ENCODE assay signal across 8 cellular contexts in genomic region chr12:92551853-92552397, GRCh38.
DNase-seq lines count a peak whose midpoint lies in the region; ATAC-seq and TF ChIP-seq lines count a peak whose summit lies in the region.

No MANE protein-coding gene starts in this region.

- no peaks in the 10 kb centered on the region for H3K27me3 Mint-ChIP-seq in activated naive CD8-positive, alpha-beta T cell treated with anti-CD3 and anti-CD28 coated beads for 36 hours
- H3K27me3 Mint-ChIP-seq in CD4-positive, alpha-beta T cell = no peaks in the 10 kb centered on the region

- no peak overlapping the region for H3K4me3 Mint-ChIP-seq in activated naive CD8-positive, alpha-beta T cell treated with anti-CD3 and anti-CD28 coated beads for 36 hours
- no peak overlapping the region for H3K4me3 Mint-ChIP-seq in CD4-positive, alpha-beta T cell

- H3K9me3 Mint-ChIP-seq in activated naive CD8-positive, alpha-beta T cell treated with anti-CD3 and anti-CD28 coated beads for 36 hours = peaks cover 9% of the 10 kb centered on the region
- peaks cover 2% of the 10 kb centered on the region for H3K9me3 Mint-ChIP-seq in CD4-positive, alpha-beta T cell

- no peak overlapping the region for H3K27ac ChIP-seq in CD4-positive, alpha-beta T cell (ENCODE audit: low read depth, low read length)

- POLR2A ChIA-PET in CD4-positive, alpha-beta T cell (lab: Charles Lee) = no interaction called here

- H3K4me1 Mint-ChIP-seq in activated naive CD8-positive, alpha-beta T cell treated with anti-CD3 and anti-CD28 coated beads for 36 hours = peaks cover 22% of the 10 kb centered on the region
- peaks cover 23% of the 10 kb centered on the region for H3K4me1 Mint-ChIP-seq in CD4-positive, alpha-beta T cell (ENCODE audit: low read depth)

- H3K27me3 ChIP-seq in CD4-positive, alpha-beta T cell (ENCODE audit: control insufficient read depth, insufficient read depth, low read length) = no peaks in the 10 kb centered on the region

- H3K27ac Mint-ChIP-seq in activated naive CD8-positive, alpha-beta T cell treated with anti-CD3 and anti-CD28 coated beads for 36 hours = no peak overlapping the region
- H3K27ac Mint-ChIP-seq in CD4-positive, alpha-beta T cell = no peak overlapping the region

- intact Hi-C loops in CD4-positive, alpha-beta T cell (cut with DNase I, micrococcal nuclease) = no loop called here

- DNase-seq in AG20443 (ENCODE audit: low spot score) = peak; percentile 50
- peak; percentile 52 for DNase-seq in activated naive CD8-positive, alpha-beta T cell treated with anti-CD3 and anti-CD28 coated beads for 36 hours
- peak; percentile 36 for DNase-seq in stimulated activated CD4-positive, alpha-beta T cell treated with anti-CD3 and anti-CD28 coated beads, Interleukin-12 subunit alpha, Interleukin-12 subunit beta, amount 100 ng/mL, for 4 hours
- DNase-seq in CD4-positive, alpha-beta T cell = no peak
- no peak for DNase-seq in NCI-H82 (lab: John Stamatoyannopoulos, UW)

- CTCF ChIA-PET in CD4-positive, alpha-beta T cell (lab: Charles Lee) = no interaction called here

- ATAC-seq in GM19035 (IDR thresholded peaks at IDR 0.05; ENCODE audit: unreplicated experiment) = peak; percentile 66
- ATAC-seq in HG03103 (IDR thresholded peaks at IDR 0.05; ENCODE audit: low read depth, unreplicated experiment) = peak; percentile 59
- ATAC-seq in SK-N-SH treated with all-trans-retinoic acid at 6 μM for 48 hours = no peak
- no peak for ATAC-seq in CD4-positive, alpha-beta T cell (ENCODE audit: poor library complexity)

- no peak for TF ChIP-seq CTCF in CD4-positive, alpha-beta T cell (IDR thresholded peaks at IDR 0.05)

- H3K36me3 Mint-ChIP-seq in activated naive CD8-positive, alpha-beta T cell treated with anti-CD3 and anti-CD28 coated beads for 36 hours = peaks cover 12% of the 10 kb centered on the region
- no peaks in the 10 kb centered on the region for H3K36me3 Mint-ChIP-seq in CD4-positive, alpha-beta T cell (ENCODE audit: low read depth)

- H3K9me3 ChIP-seq in CD4-positive, alpha-beta T cell (ENCODE audit: control insufficient read depth, low read length) = no peaks in the 10 kb centered on the region

TF ChIP-seq in SK-N-SH treated with all-trans-retinoic acid at 6 μM for 48 hours, 23 proteins besides CTCF, POLR2A, EP300 and RAD21:
- TF ChIP-seq RARB (CRISPR knock-in tag; IDR thresholded peaks at IDR 0.05) (no peak), CSRNP3 (CRISPR knock-in tag; IDR thresholded peaks at IDR 0.05) (no peak), ZNF565 (CRISPR knock-in tag; conservative IDR thresholded peaks at IDR 0.05; ENCODE audit: low read depth) (no peak), TCF4 (CRISPR knock-in tag; IDR thresholded peaks at IDR 0.05; ENCODE audit: borderline replicate concordance) (no peak), CSDC2 (CRISPR knock-in tag; IDR thresholded peaks at IDR 0.05) (no peak), PPARA (CRISPR knock-in tag; IDR thresholded peaks at IDR 0.05; ENCODE audit: borderline replicate concordance) (no peak), ESRRG (CRISPR knock-in tag; IDR thresholded peaks at IDR 0.05) (no peak), POU6F1 (CRISPR knock-in tag; IDR thresholded peaks at IDR 0.05; ENCODE audit: borderline replicate concordance, low read depth) (no peak)

Comparison
In these comparisons a context has a peak if more than half of its experiments do, and no peak if none do; other contexts are left out.
1. DNase-seq: peak in AG20443 (single experiment), activated naive CD8-positive, alpha-beta T cell treated with anti-CD3 and anti-CD28 coated beads for 36 hours (single experiment) and stimulated activated CD4-positive, alpha-beta T cell treated with anti-CD3 and anti-CD28 coated beads, Interleukin-12 subunit alpha, Interleukin-12 subunit beta, amount 100 ng/mL, for 4 hours (single experiment); none in CD4-positive, alpha-beta T cell (0 of 10) and NCI-H82 (single experiment).
2. ATAC-seq: peak in GM19035 (single experiment) and HG03103 (single experiment); none in SK-N-SH treated with all-trans-retinoic acid at 6 μM for 48 hours (single experiment) and CD4-positive, alpha-beta T cell (single experiment).